17 cellular contexts compared by ENCODE assay signal in genomic region chr14:95418858-95419257, GRCh38.
DNase-seq lines count a peak whose midpoint lies in the region; ATAC-seq and TF ChIP-seq lines count a peak whose summit lies in the region.
"Had no signal": no experiment of that assay in that cellular context is flagged by ENCODE, and none has a peak within 500 bp of the region (broad histone marks: within the 10 kb centered on the region; RNA-seq: fewer than 3 reads in every experiment).

No MANE protein-coding gene starts in this region.

- H3K27ac Mint-ChIP-seq in activated naive CD4-positive, alpha-beta T cell treated with anti-CD3 and anti-CD28 coated beads for 36 hours: peak overlapping the region; percentile 38
- peak overlapping the region in 4 of 7 donors; percentile 2 to 82 (median 30) for H3K27ac Mint-ChIP-seq in CD14-positive monocyte
- peak overlapping the region; percentile 13 for H3K27ac Mint-ChIP-seq in dendritic cell treated with granulocyte-macrophage colony-stimulating factor and Interleukin-4, amounts not matched to agents 40 ng/mL and 50 ng/mL, for 4 days
- H3K27ac Mint-ChIP-seq: B cell; CD4-positive, alpha-beta T cell; GM23338; H9 had no signal

- H3K4me1 Mint-ChIP-seq in activated naive CD4-positive, alpha-beta T cell treated with anti-CD3 and anti-CD28 coated beads for 36 hours (ENCODE audit: low read depth): no peaks in the 10 kb centered on the region
- peaks cover 2% of the 10 kb centered on the region for H3K4me1 Mint-ChIP-seq in CD14-positive monocyte
- no peaks in the 10 kb centered on the region for H3K4me1 Mint-ChIP-seq in dendritic cell treated with granulocyte-macrophage colony-stimulating factor and Interleukin-4, amounts not matched to agents 40 ng/mL and 50 ng/mL, for 4 days (ENCODE audit: low read depth)
- H3K4me1 Mint-ChIP-seq: B cell; CD8-positive, alpha-beta memory T cell had no signal

- peaks cover 35% of the 10 kb centered on the region for H3K36me3 Mint-ChIP-seq in activated naive CD4-positive, alpha-beta T cell treated with anti-CD3 and anti-CD28 coated beads for 36 hours (ENCODE audit: low read depth)
- peaks cover 83 to 91% of the 10 kb centered on the region in 2 donors for H3K36me3 Mint-ChIP-seq in CD14-positive monocyte
- H3K36me3 Mint-ChIP-seq in dendritic cell treated with granulocyte-macrophage colony-stimulating factor and Interleukin-4, amounts not matched to agents 40 ng/mL and 50 ng/mL, for 4 days (ENCODE audit: low read depth): peaks cover 100% of the 10 kb centered on the region

- no peaks in the 10 kb centered on the region for H3K27me3 Mint-ChIP-seq in activated naive CD4-positive, alpha-beta T cell treated with anti-CD3 and anti-CD28 coated beads for 36 hours (ENCODE audit: low read depth)
- H3K27me3 Mint-ChIP-seq in CD14-positive monocyte (ENCODE audit: low read depth in 3 of 3): peaks cover 0 to 2% (median 1%) of the 10 kb centered on the region in 3 donors
- H3K27me3 Mint-ChIP-seq in dendritic cell treated with granulocyte-macrophage colony-stimulating factor and Interleukin-4, amounts not matched to agents 40 ng/mL and 50 ng/mL, for 4 days: no peaks in the 10 kb centered on the region
- H3K27me3 Mint-ChIP-seq: B cell; CD4-positive, alpha-beta T cell had no signal

- DNase-seq in activated naive CD4-positive, alpha-beta T cell treated with anti-CD3 and anti-CD28 coated beads for 36 hours: no peak
- DNase-seq in activated naive CD4-positive, alpha-beta T cell treated with anti-CD3 and anti-CD28 coated beads, Interleukin-2, amount 50 U/mL, for 16 hours: no peak
- DNase-seq in CD14-positive monocyte (ENCODE audit: low spot score) (no peak), nucleus accumbens (lab: John Stamatoyannopoulos, UW) (no peak)
- DNase-seq: CD4-positive, alpha-beta T cell; CD8-positive, alpha-beta memory T cell; DMS 273 treated with DMSO at 0.1 percent for 48 hours; DMS79; EL; GDM1; H9 had no signal

- no peak for TF ChIP-seq CTCF in CD14-positive monocyte (IDR thresholded peaks at IDR 0.05)

- no peaks in the 10 kb centered on the region for H3K9me3 Mint-ChIP-seq in activated naive CD4-positive, alpha-beta T cell treated with anti-CD3 and anti-CD28 coated beads for 36 hours
- H3K9me3 Mint-ChIP-seq in CD14-positive monocyte: peaks cover 0 to 6% (median 3%) of the 10 kb centered on the region in 7 donors
- H3K9me3 Mint-ChIP-seq in dendritic cell treated with granulocyte-macrophage colony-stimulating factor and Interleukin-4, amounts not matched to agents 40 ng/mL and 50 ng/mL, for 4 days: no peaks in the 10 kb centered on the region
- H3K9me3 Mint-ChIP-seq: CD4-positive, alpha-beta T cell; CD8-positive, alpha-beta memory T cell had no signal

- CTCF ChIA-PET in activated naive CD4-positive, alpha-beta T cell treated with anti-CD3 and anti-CD28 coated beads for 36 hours (lab: Charles Lee): interaction anchor here (1.6 kb wide), 1 partner anchor 105 kb away, joined by 3 read pairs; no protein-coding TSS in a partner anchor

- H3K4me3 Mint-ChIP-seq in activated naive CD4-positive, alpha-beta T cell treated with anti-CD3 and anti-CD28 coated beads for 36 hours: no peak overlapping the region
- H3K4me3 Mint-ChIP-seq in CD14-positive monocyte: no peak overlapping the region
- no peak overlapping the region for H3K4me3 Mint-ChIP-seq in dendritic cell treated with granulocyte-macrophage colony-stimulating factor and Interleukin-4, amounts not matched to agents 40 ng/mL and 50 ng/mL, for 4 days
- H3K4me3 Mint-ChIP-seq: B cell; CD4-positive, alpha-beta T cell; GM23338; H9 had no signal

- intact Hi-C loops in activated naive CD4-positive, alpha-beta T cell treated with anti-CD3 and anti-CD28 coated beads for 36 hours (cut with micrococcal nuclease): no loop called here
- intact Hi-C loops in CD14-positive monocyte (cut with micrococcal nuclease): no loop called here
- intact Hi-C loops in dendritic cell treated with granulocyte-macrophage colony-stimulating factor and Interleukin-4, amounts not matched to agents 40 ng/mL and 50 ng/mL, for 4 days (cut with micrococcal nuclease): no loop called here

- ATAC-seq in GM21723 (IDR thresholded peaks at IDR 0.05; ENCODE audit: unreplicated experiment): no peak
- ATAC-seq: GM12878, GM23338, HCT116 had no signal
